ENCODE assay signal across 8 cellular contexts in genomic region chr11:65873280-65874156, GRCh38. TPM values are rescaled to one million over a fixed set of nuclear protein-coding genes. Genes with fewer than 3 reads are reported as not detected.
A peak's percentile ranks its signal among the peaks of the same experiment; 100 is the strongest.
DNase-seq lines count a peak whose midpoint lies in the region; TF ChIP-seq lines count a peak whose summit lies in the region.

No MANE protein-coding gene starts in this region.

- H3K4me3 Mint-ChIP-seq in nephron progenitor cell: peak overlapping the region; percentile 91

- no peaks in the 10 kb centered on the region for H3K9me3 ChIP-seq in MG63
- no peaks in the 10 kb centered on the region for H3K9me3 ChIP-seq in stomach

- peak; percentile 96 for TF ChIP-seq POLR2A in Raji (IDR thresholded peaks at IDR 0.05; ENCODE audit: insufficient read depth, low read depth, low read length)
- TF ChIP-seq POLR2A in stomach (IDR thresholded peaks at IDR 0.05): no peak

- H3K36me3 ChIP-seq in H7 (replicated peaks; ENCODE audit: control insufficient read depth, insufficient read depth, low read length) (no peaks in the 10 kb centered on the region), MG63 (peaks cover 30% of the 10 kb centered on the region), stomach (peaks cover 0 to 23% (median 12%) of the 10 kb centered on the region in 4 donors)

- H3K27ac Mint-ChIP-seq in nephron progenitor cell: peak overlapping the region; percentile 83

- peak; percentile 7 for TF ChIP-seq EP300 in stomach (IDR thresholded peaks at IDR 0.05)

- no peak for TF ChIP-seq CTCF in fibroblast of pulmonary artery (IDR thresholded peaks at IDR 0.05; ENCODE audit: low read length, missing control alignments)
- TF ChIP-seq CTCF in nephron progenitor cell (IDR thresholded peaks at IDR 0.05): no peak
- TF ChIP-seq CTCF in stomach (IDR thresholded peaks at IDR 0.05): no peak

- peak overlapping the region; percentile 77 to 91 (median 87) for H3K27ac ChIP-seq in stomach

- peaks cover 39% of the 10 kb centered on the region for H3K4me1 Mint-ChIP-seq in nephron progenitor cell

- H3K36me3 Mint-ChIP-seq in nephron progenitor cell (ENCODE audit: low read depth): no peaks in the 10 kb centered on the region

- peaks cover 34 to 42% (median 39%) of the 10 kb centered on the region in 4 donors for H3K4me1 ChIP-seq in stomach

- no peaks in the 10 kb centered on the region for H3K27me3 Mint-ChIP-seq in nephron progenitor cell (ENCODE audit: low read depth, poor library complexity)

- DNase-seq in EL: peak; percentile 94
- peak; percentile 100 for DNase-seq in H7
- peak; percentile 88 for DNase-seq in MG63
- peak; percentile 97 for DNase-seq in activated effector memory CD4-positive, alpha-beta T cell treated with Interleukin-2 at 50 U/mL for 16 hours
- peak; percentile 91 for DNase-seq in fibroblast of pulmonary artery (ENCODE audit: low read depth)
- DNase-seq in nephron progenitor cell: peak; percentile 98
- peak; percentile 97 for DNase-seq in stomach

- peaks cover 10% of the 10 kb centered on the region; the same call in 1 of the 2 replicates for H3K27me3 ChIP-seq in H7 (ENCODE audit: control insufficient read depth, insufficient read depth, low read length)
- H3K27me3 ChIP-seq in MG63: no peaks in the 10 kb centered on the region
- no peaks in the 10 kb centered on the region for H3K27me3 ChIP-seq in stomach

- H3K9me3 Mint-ChIP-seq in nephron progenitor cell: no peaks in the 10 kb centered on the region

- 7 to 13% (median 7%) methylated on average over 30 to 55 of the region's 55 CpGs for WGBS in stomach, 5 donors

- intact Hi-C loops in stomach (cut with DNase I; ENCODE audit: low total_unique reads): no loop called here

- peak overlapping the region; percentile 58 for H3K4me3 ChIP-seq in H7 (ENCODE audit: insufficient read depth, low read depth, low read length)
- H3K4me3 ChIP-seq in MG63: peak overlapping the region; percentile 74
- peak overlapping the region; percentile 67 for H3K4me3 ChIP-seq in fibroblast of pulmonary artery (replicated peaks; ENCODE audit: low read depth, low read length)
- peak overlapping the region; percentile 60 to 63 (median 62) for H3K4me3 ChIP-seq in stomach

RNA-seq across cellular contexts. Expression of gene EFEMP2, which starts 0.9 kb away (rescaled TPM):
- total RNA-seq in H7 (2014; rRNA removed; shearing (Covaris generic)): 8.5 and 13.2 TPM in 2 replicates
- total RNA-seq in MG63 (2014; rRNA removed; shearing (Covaris generic); ENCODE audit: low replicate concordance): 29.0 and 43.2 TPM in 2 replicates
- total RNA-seq in stomach: 10 to 100 TPM; 21.0 to 34.4 (median 23.3) TPM
- polyA plus RNA-seq in stomach: 10 to 100 TPM; 31.8 to 37.9 (median 36.0) TPM

RNA-seq across cellular contexts. Expression of gene CTSW, which starts 6.1 kb away (rescaled TPM):
- not detected in 2 replicates for total RNA-seq in H7 (2014; rRNA removed; shearing (Covaris generic))
- not detected in 2 replicates for total RNA-seq in MG63 (2014; rRNA removed; shearing (Covaris generic); ENCODE audit: low replicate concordance)
- 1 to 10 TPM in 2 of 5 donors, under 1 TPM in 1, not detected in 2; 0.58 to 2.2 (median 1.1) TPM for total RNA-seq in stomach
- 1 to 10 TPM in 2 of 3 donors, under 1 TPM in 1; 0.43 to 2.7 (median 1.6) TPM for polyA plus RNA-seq in stomach

RNA-seq across cellular contexts. Expression of gene MUS81, which starts 13.3 kb away (rescaled TPM):
- total RNA-seq in H7 (2014; rRNA removed; shearing (Covaris generic)): 38.0 and 49.7 TPM in 2 replicates
- total RNA-seq in MG63 (2014; rRNA removed; shearing (Covaris generic); ENCODE audit: low replicate concordance): 25.3 and 45.3 TPM in 2 replicates
- 100 to 1,000 TPM in 2 of 5 donors, 10 to 100 TPM in 3; 26.4 to 162 (median 81.1) TPM for total RNA-seq in stomach
- polyA plus RNA-seq in stomach: 10 to 100 TPM; 32.7 to 64.6 (median 32.9) TPM

RNA-seq across cellular contexts. Expression of gene FIBP, which starts 14.8 kb away (rescaled TPM):
- 113 and 139 TPM in 2 replicates for total RNA-seq in H7 (2014; rRNA removed; shearing (Covaris generic))
- total RNA-seq in MG63 (2014; rRNA removed; shearing (Covaris generic); ENCODE audit: low replicate concordance): 105 and 106 TPM in 2 replicates
- 100 to 1,000 TPM in 2 of 5 donors, 10 to 100 TPM in 3; 25.4 to 488 (median 74.3) TPM for total RNA-seq in stomach
- polyA plus RNA-seq in stomach: 10 to 100 TPM; 45.2 to 76.5 (median 66.0) TPM

RNA-seq across cellular contexts. Expression of gene CFL1, which starts 15.5 kb away (rescaled TPM):
- total RNA-seq in H7 (2014; rRNA removed; shearing (Covaris generic)): 916 and 1,083 TPM in 2 replicates
- total RNA-seq in MG63 (2014; rRNA removed; shearing (Covaris generic); ENCODE audit: low replicate concordance): 1,413 and 1,905 TPM in 2 replicates
- total RNA-seq in stomach: 1,000 to 10,000 TPM in 1 of 5 donors, 100 to 1,000 TPM in 4; 389 to 1,430 (median 677) TPM
- polyA plus RNA-seq in stomach: 100 to 1,000 TPM; 534 to 874 (median 658) TPM

Comparison
In these comparisons a context has a peak if more than half of its experiments do, and no peak if none do; other contexts are left out.
1. Peak in every context shown above with its lines: DNase-seq, H3K4me3 ChIP-seq and H3K27ac ChIP-seq.